17 cellular contexts compared by ENCODE assay signal in genomic region chr5:44652674-44653073, GRCh38.
DNase-seq lines count a peak whose midpoint lies in the region; ATAC-seq and TF ChIP-seq lines count a peak whose summit lies in the region.
"Had no signal": no experiment of that assay in that cellular context is flagged by ENCODE, and none has a peak within 500 bp of the region (broad histone marks: within the 10 kb centered on the region; RNA-seq: fewer than 3 reads in every experiment).

No MANE protein-coding gene starts in this region.

- H3K79me2 ChIP-seq in mammary epithelial cell (ENCODE audit: insufficient read depth, low read length) (no peaks in the 10 kb centered on the region), neural cell (replicated peaks; ENCODE audit: insufficient read depth, low read length) (no peaks in the 10 kb centered on the region)

- H2AFZ ChIP-seq in mammary epithelial cell (ENCODE audit: low read depth, low read length): peak overlapping the region; percentile 38
- no peak overlapping the region for H2AFZ ChIP-seq in neural cell (ENCODE audit: low read depth, low read length)

- no peaks in the 10 kb centered on the region for H3K27me3 ChIP-seq in mammary epithelial cell (ENCODE audit: insufficient read depth, low read length)
- H3K27me3 ChIP-seq in breast epithelium: no peaks in the 10 kb centered on the region
- H3K27me3 ChIP-seq in neural cell (ENCODE audit: insufficient read depth, low read depth, low read length): no peaks in the 10 kb centered on the region
- H3K27me3 ChIP-seq: BLaER1 treated with 17β-estradiol and CSF1 and Interleukin-3, amounts not matched to agents 10 nM and 100 nM had no signal

- TF ChIP-seq RAD21 in neural cell (conservative IDR thresholded peaks at IDR 0.05): no peak

- no TSS peak for BruUV-seq in mammary epithelial cell (replicated peaks; lab: Mats Ljungman, UMichigan)

- in situ Hi-C loops in mammary epithelial cell (cut with MboI; ENCODE audit: low sequenced_read_pairs in 2 of 2): no loop called here

- intact Hi-C loops in mammary epithelial cell (cut with micrococcal nuclease): no loop called here
- intact Hi-C loops in breast epithelium (cut with DNase I; ENCODE audit: low total_unique reads): no loop called here

- dilution Hi-C loops in mammary epithelial cell (cut with HindIII; ENCODE audit: low sequenced_read_pairs): no loop called here

- ATAC-seq in HG03097 (IDR thresholded peaks at IDR 0.05; ENCODE audit: low FRiP score, unreplicated experiment): no peak
- ATAC-seq: A549; CD8-positive, alpha-beta T cell had no signal

- H3F3A ChIP-seq in neural cell (ENCODE audit: insufficient read depth, low read length, poor library complexity, severe bottlenecking): no peaks in the 10 kb centered on the region

- TF ChIP-seq CTCF in mammary epithelial cell (conservative IDR thresholded peaks at IDR 0.05 in 1 of 2, IDR thresholded peaks at IDR 0.05 in 1 of 2; ENCODE audit: extremely low read depth in 1 of 2, insufficient read depth in 1 of 2, low read depth in 1 of 2, low read length in 2 of 2) (no peak), breast epithelium (IDR thresholded peaks at IDR 0.05) (no peak), neural cell (IDR thresholded peaks at IDR 0.05; ENCODE audit: poor library complexity, severe bottlenecking) (no peak)

- H3K27ac ChIP-seq in mammary epithelial cell (ENCODE audit: insufficient read depth, low read depth, low read length) (no peak overlapping the region), breast epithelium (no peak overlapping the region), neural cell (ENCODE audit: low read length) (peak overlapping the region; percentile 17)
- H3K27ac ChIP-seq: 22Rv1; A549; BLaER1 treated with 17β-estradiol and CSF1 and Interleukin-3, amounts not matched to agents 10 nM and 100 nM; C4-2B had no signal

- H3K9me2 ChIP-seq in neural cell (ENCODE audit: insufficient read depth, low read length): no peaks in the 10 kb centered on the region

- no peak overlapping the region for H3K4me3 ChIP-seq in mammary epithelial cell (replicated peaks in 1 of 3; ENCODE audit: insufficient read depth in 1 of 3, low read depth in 2 of 3, low read length in 3 of 3)
- H3K4me3 ChIP-seq in breast epithelium: no peak overlapping the region
- no peak overlapping the region for H3K4me3 ChIP-seq in neural cell (ENCODE audit: low read length)
- H3K4me3 ChIP-seq: A549; BLaER1 treated with 17β-estradiol and CSF1 and Interleukin-3, amounts not matched to agents 10 nM and 100 nM had no signal

- DNase-seq in mammary epithelial cell (no peak), breast epithelium (ENCODE audit: low spot score in 2 of 2) (no peak), SK-N-DZ (ENCODE audit: low spot score) (peak; percentile 97), epidermal melanocyte (ENCODE audit: insufficient read length, low spot score) (no peak)
- DNase-seq: AML-193; Caco-2; Calu3; CD4-positive, alpha-beta T cell; CD8-positive, alpha-beta T cell; DMS79 treated with DMSO at 0.1 percent for 48 hours; GF-D8 had no signal

- 6% methylated on average over 2 of the region's 2 CpGs for WGBS in mammary epithelial cell (ENCODE audit: low coverage, missing lambda C conversion rate)

- H3K36me3 ChIP-seq in mammary epithelial cell (ENCODE audit: insufficient read depth, low read length) (no peaks in the 10 kb centered on the region), breast epithelium (no peaks in the 10 kb centered on the region), neural cell (ENCODE audit: insufficient read depth, low read length) (no peaks in the 10 kb centered on the region)
- H3K36me3 ChIP-seq: BLaER1 treated with 17β-estradiol and CSF1 and Interleukin-3, amounts not matched to agents 10 nM and 100 nM had no signal

- no peaks in the 10 kb centered on the region for H3K4me1 ChIP-seq in mammary epithelial cell (ENCODE audit: insufficient read depth, low read length)
- no peaks in the 10 kb centered on the region for H3K4me1 ChIP-seq in breast epithelium
- H3K4me1 ChIP-seq: A549; BLaER1 treated with 17β-estradiol and CSF1 and Interleukin-3, amounts not matched to agents 10 nM and 100 nM; Caco-2 had no signal

- CTCF ChIA-PET in mammary epithelial cell (lab: Charles Lee; ENCODE audit: low non-redundant PET): no interaction called here

- H3K9ac ChIP-seq in mammary epithelial cell (ENCODE audit: insufficient read depth, low read length) (no peak overlapping the region), neural cell (ENCODE audit: low read length) (no peak overlapping the region)
- H3K9ac ChIP-seq: BLaER1 treated with 17β-estradiol and CSF1 and Interleukin-3, amounts not matched to agents 10 nM and 100 nM had no signal

- H3K4me2 ChIP-seq in mammary epithelial cell (ENCODE audit: insufficient read depth, low read depth, low read length): no peak overlapping the region
- H3K4me2 ChIP-seq in neural cell (ENCODE audit: low read length): no peak overlapping the region
- H3K4me2 ChIP-seq: A549; BLaER1 treated with 17β-estradiol and CSF1 and Interleukin-3, amounts not matched to agents 10 nM and 100 nM had no signal

- peak; percentile 52 for TF ChIP-seq EP300 in neural cell (conservative IDR thresholded peaks at IDR 0.05; ENCODE audit: poor library complexity, severe bottlenecking)

- no peak for TF ChIP-seq POLR2A in breast epithelium (IDR thresholded peaks at IDR 0.05)

- no peaks in the 10 kb centered on the region for H4K20me1 ChIP-seq in mammary epithelial cell (ENCODE audit: insufficient read depth, low read length)
- H4K20me1 ChIP-seq in neural cell (ENCODE audit: insufficient read depth): no peaks in the 10 kb centered on the region
- H4K20me1 ChIP-seq: BLaER1 treated with 17β-estradiol and CSF1 and Interleukin-3, amounts not matched to agents 10 nM and 100 nM had no signal

- H3K9me3 ChIP-seq in mammary epithelial cell (replicated peaks; ENCODE audit: insufficient read depth, low read length) (peaks cover 4% of the 10 kb centered on the region), breast epithelium (peaks cover 11 to 15% of the 10 kb centered on the region in 2 donors), neural cell (ENCODE audit: low read length) (no peaks in the 10 kb centered on the region)

TF ChIP-seq in neural cell, 6 proteins besides CTCF, POLR2A, EP300 and RAD21:
- TF ChIP-seq MXI1 (conservative IDR thresholded peaks at IDR 0.05; ENCODE audit: poor library complexity, severe bottlenecking) (no peak), POLR2AphosphoS5 (IDR thresholded peaks at IDR 0.05) (peak; percentile 32)
